ENCODE assay signal across 19 cellular contexts in genomic region chr10:132710746-132711617, GRCh38.
DNase-seq lines count a peak whose midpoint lies in the region; ATAC-seq and TF ChIP-seq lines count a peak whose summit lies in the region.
"Had no signal": no experiment of that assay in that cellular context is flagged by ENCODE, and none has a peak within 500 bp of the region (broad histone marks: within the 10 kb centered on the region; RNA-seq: fewer than 3 reads in every experiment).

No MANE protein-coding gene starts in this region.

- no peak for TF ChIP-seq CTCF in right atrium auricular region (IDR thresholded peaks at IDR 0.05)
- no peak for TF ChIP-seq CTCF in mucosa of descending colon (IDR thresholded peaks at IDR 0.05)
- no peak for TF ChIP-seq CTCF in suprapubic skin (IDR thresholded peaks at IDR 0.05)
- TF ChIP-seq CTCF in adrenal gland (IDR thresholded peaks at IDR 0.05): no peak

- peaks cover 19% of the 10 kb centered on the region for H3K36me3 ChIP-seq in right atrium auricular region
- no peaks in the 10 kb centered on the region for H3K36me3 ChIP-seq in mucosa of descending colon (ENCODE audit: low read depth)
- peaks cover 60% of the 10 kb centered on the region for H3K36me3 ChIP-seq in suprapubic skin
- H3K36me3 ChIP-seq in adrenal gland (replicated peaks in 1 of 2): peaks cover 0 to 15% of the 10 kb centered on the region in 2 donors

- WGBS in suprapubic skin: 92% methylated on average over 18 of the region's 18 CpGs
- WGBS in adrenal gland, 4 donors: 94 to 97% (median 97%) methylated on average over 14 to 18 of the region's 18 CpGs

- H3K27ac ChIP-seq in right atrium auricular region: no peak overlapping the region
- H3K27ac ChIP-seq in suprapubic skin: no peak overlapping the region
- no peak overlapping the region for H3K27ac ChIP-seq in adrenal gland
- H3K27ac ChIP-seq: GM23248, PC-9 had no signal

- ATAC-seq in Right ventricle myocardium inferior (no peak), left cardiac atrium (no peak), mucosa of descending colon (no peak)
- ATAC-seq: CD8-positive, alpha-beta T cell; HCT116; K562 had no signal

- H3K4me3 ChIP-seq in right atrium auricular region (no peak overlapping the region), mucosa of descending colon (no peak overlapping the region), suprapubic skin (no peak overlapping the region), adrenal gland (no peak overlapping the region)
- H3K4me3 ChIP-seq: GM23248, K562, PC-9 had no signal

- TF ChIP-seq EP300 in suprapubic skin (IDR thresholded peaks at IDR 0.05): no peak

- intact Hi-C loops in Right ventricle myocardium inferior (cut with DNase I): no loop called here
- intact Hi-C loops in left cardiac atrium (cut with DNase I): no loop called here
- intact Hi-C loops in mucosa of descending colon (cut with DNase I, micrococcal nuclease): no loop called here
- intact Hi-C loops in adrenal gland (cut with DNase I): no loop called here

- TF ChIP-seq POLR2A in suprapubic skin (IDR thresholded peaks at IDR 0.05) (no peak), adrenal gland (IDR thresholded peaks at IDR 0.05) (no peak)

- H3K4me1 ChIP-seq in right atrium auricular region (no peaks in the 10 kb centered on the region), mucosa of descending colon (ENCODE audit: low read depth) (peaks cover 3% of the 10 kb centered on the region), suprapubic skin (no peaks in the 10 kb centered on the region), adrenal gland (replicated peaks in 1 of 2) (no peaks in the 10 kb centered on the region)

- H3K27me3 ChIP-seq in right atrium auricular region (no peaks in the 10 kb centered on the region), suprapubic skin (no peaks in the 10 kb centered on the region), adrenal gland (no peaks in the 10 kb centered on the region)

- peaks cover 0 to 5% of the 10 kb centered on the region in 2 donors for H3K9me3 ChIP-seq in right atrium auricular region
- H3K9me3 ChIP-seq in mucosa of descending colon: peaks cover under 1% of the 10 kb centered on the region
- H3K9me3 ChIP-seq in suprapubic skin: no peaks in the 10 kb centered on the region
- peaks cover 0 to 3% (median 0%) of the 10 kb centered on the region in 3 donors for H3K9me3 ChIP-seq in adrenal gland (replicated peaks in 1 of 3)

- DNase-seq in Right ventricle myocardium inferior (ENCODE audit: missing footprints) (peak; percentile 39), right atrium auricular region (ENCODE audit: low spot score) (no peak), left cardiac atrium (peak; percentile 5), mucosa of descending colon (peak in 2 of 3 donors; percentile 10 to 25), suprapubic skin (ENCODE audit: low spot score in 2 of 2) (peak; percentile 41 to 74), EL (no peak), NCI-H1694 (lab: John Stamatoyannopoulos, UW) (no peak), adrenal gland (no peak)
- DNase-seq: 8988T; CD8-positive, alpha-beta T cell; GM23248; NCI-H1436; NCI-H2029 treated with DMSO at 0.1 percent for 48 hours; NCI-H2171 treated with DMSO at 0.1 percent for 48 hours; NCI-H446 treated with DMSO at 0.1 percent for 48 hours; NCI-H748 treated with DMSO at 0.1 percent for 48 hours; PC-9 had no signal

Comparison
In these comparisons a context has a peak if more than half of its experiments do, and no peak if none do; other contexts are left out.
1. DNase-seq: peak in Right ventricle myocardium inferior (single experiment), left cardiac atrium (single experiment), mucosa of descending colon (2 of 3) and suprapubic skin (2 of 2); none in right atrium auricular region (single experiment), EL (single experiment), NCI-H1694 (single experiment) and adrenal gland (0 of 7).